Comparison of ENCODE assay signal across 13 cellular contexts in the genomic region with DNA sequence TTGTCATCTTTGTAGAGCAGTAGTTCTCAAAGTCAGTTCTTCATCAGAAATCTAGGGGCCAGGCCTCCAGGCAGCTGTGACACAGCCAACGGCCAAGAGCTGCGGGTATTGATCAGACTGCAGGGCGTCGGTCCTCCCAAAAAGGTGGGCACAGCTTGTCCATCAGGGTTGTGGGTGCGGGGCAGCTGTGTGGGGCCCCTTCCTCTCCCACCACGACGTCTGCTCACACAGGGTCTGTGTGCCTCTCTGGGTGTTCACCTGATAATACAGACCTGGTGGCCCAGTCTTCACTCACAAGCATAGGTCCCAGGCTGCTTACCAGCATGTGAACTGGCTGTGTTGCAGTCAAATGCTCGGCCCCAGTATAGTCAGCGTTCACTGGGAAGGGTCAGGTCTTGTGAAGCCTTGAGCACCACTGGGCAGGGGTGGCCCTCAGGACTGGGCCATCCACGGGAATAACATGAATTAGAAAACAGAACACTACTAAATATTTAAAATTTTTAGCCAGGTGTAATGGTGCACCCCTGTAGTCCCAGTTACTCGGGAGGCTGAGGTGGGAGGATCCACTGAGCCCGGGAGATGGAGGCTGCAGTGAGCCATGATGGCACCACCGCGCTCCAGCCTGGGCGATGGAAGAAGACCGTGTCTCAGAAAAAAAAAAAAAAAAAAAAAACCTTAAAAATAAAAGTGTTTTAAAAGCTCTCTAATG.
"Had no signal": no experiment of that assay in that cellular context is flagged by ENCODE, and none has a peak within 500 bp of the region (broad histone marks: within the 10 kb centered on the region; RNA-seq: fewer than 3 reads in every experiment).

No MANE protein-coding gene starts in this region.

- H3K36me3 ChIP-seq: brain microvascular endothelial cell, tibial artery, uterus had no signal

- H3K9me3 ChIP-seq: tibial artery, uterus had no signal

- H3K27ac ChIP-seq: brain microvascular endothelial cell, epithelial cell of prostate, tibial artery, uterus had no signal

- ATAC-seq: activated T-cell treated with anti-CD3 and anti-CD28 coated beads, Interleukin-2, amount 50 U/mL, for 72 hours; effector memory CD8-positive, alpha-beta T cell; stimulated activated naive B cell treated with anti-CD40 and anti-IgM and Interleukin-4, amounts not matched to agents 10 μg/mL and 1 μg/mL and 100 μg/mL, for 72 hours had no signal

- H3K27me3 ChIP-seq: brain microvascular endothelial cell, tibial artery, uterus had no signal

- DNase-seq: activated CD4-positive, CD25-positive, alpha-beta regulatory T cell treated with anti-CD3 and anti-CD28 coated beads, Interleukin-2, amount 50 U/mL, for 72 hours; activated T-cell treated with anti-CD3 and anti-CD28 coated beads, Interleukin-2, amount 50 U/mL, for 72 hours; anterior cingulate cortex; effector memory CD8-positive, alpha-beta T cell; foreskin melanocyte; immature natural killer cell; mesendoderm; stimulated activated CD4-positive, alpha-beta T cell treated with anti-CD3 and anti-CD28 coated beads, Interleukin-2, amount 100 ng/mL, for 48 hours; stimulated activated naive B cell treated with anti-CD40 and anti-IgM and Interleukin-4, amounts not matched to agents 10 μg/mL and 1 μg/mL and 100 μg/mL, for 72 hours had no signal

- H3K4me3 ChIP-seq: tibial artery, uterus had no signal
